In genomic region chr15:64703632-64703959, GRCh38 we compare ENCODE assay signal across 8 cellular contexts.
DNase-seq lines count a peak whose midpoint lies in the region; ATAC-seq, FAIRE-seq and TF ChIP-seq lines count a peak whose summit lies in the region.

No MANE protein-coding gene starts in this region.

- H3K4me3 ChIP-seq in DND-41 (ENCODE audit: low read depth in 1 of 2, low read length in 2 of 2) (peak overlapping the region; percentile 73 to 79; a peak in 3 of 4 replicates), LNCaP clone FGC (ENCODE audit: low read depth, low read length) (peak overlapping the region; percentile 91)

- no peak; the same call in 2 of the 3 replicates for ATAC-seq in DND-41 (ENCODE audit: insufficient read depth, low read depth)
- no peak for ATAC-seq in naive B cell (ENCODE audit: low read depth in 2 of 2)
- ATAC-seq in HG03095 (IDR thresholded peaks at IDR 0.05; ENCODE audit: unreplicated experiment), result no peak
- ATAC-seq in GM18868 (IDR thresholded peaks at IDR 0.05; ENCODE audit: unreplicated experiment), result no peak

- DNase-seq in DND-41 (no peak), LNCaP clone FGC (ENCODE audit: low read depth) (no peak), cerebellum (ENCODE audit: low spot score) (peak; percentile 42), naive B cell (no peak), H54 (ENCODE audit: insufficient read length, low spot score) (no peak)
- DNase-seq in effector CD8-positive, alpha-beta T cell (lab: John Stamatoyannopoulos, UW), result no peak

- no peak for FAIRE-seq in H54 (lab: Jason Lieb, UNC)

- H3K27ac Mint-ChIP-seq in naive B cell, result peak overlapping the region; percentile 23 to 94 (median 91)

- H3K36me3 ChIP-seq in DND-41 (ENCODE audit: insufficient read depth, low read length), result peaks cover 9% of the 10 kb centered on the region; the same call in 1 of the 2 replicates

- peak overlapping the region; percentile 81 for H3K9ac ChIP-seq in DND-41 (ENCODE audit: low read depth, low read length)

- H3K4me1 Mint-ChIP-seq in naive B cell, result peaks cover 42 to 50% (median 48%) of the 10 kb centered on the region in 3 donors

- no peaks in the 10 kb centered on the region for H3K27me3 Mint-ChIP-seq in naive B cell

- H4K20me1 ChIP-seq in DND-41 (ENCODE audit: insufficient read depth, low read length), result peaks cover 14% of the 10 kb centered on the region

- peaks cover 43% of the 10 kb centered on the region for H3K4me1 ChIP-seq in DND-41 (ENCODE audit: insufficient read depth, low read length)

- TF ChIP-seq CTCF in DND-41 (IDR thresholded peaks at IDR 0.05; ENCODE audit: borderline replicate concordance, extremely low read depth, low read length, poor library complexity, severe bottlenecking) (no peak), LNCaP clone FGC (IDR thresholded peaks at IDR 0.05; ENCODE audit: control insufficient read depth, extremely low read depth, insufficient read depth) (no peak)

- peak overlapping the region; percentile 82 to 95 (median 93) for H3K4me3 Mint-ChIP-seq in naive B cell

- peaks cover 0 to 10% of the 10 kb centered on the region in 2 donors for H3K36me3 Mint-ChIP-seq in naive B cell

- H3K9me3 Mint-ChIP-seq in naive B cell, result no peaks in the 10 kb centered on the region

- peaks cover 44% of the 10 kb centered on the region for H3K79me2 ChIP-seq in DND-41 (ENCODE audit: insufficient read depth, low read length)

- peak overlapping the region; percentile 65 for H3K4me2 ChIP-seq in DND-41 (ENCODE audit: insufficient read depth, low read length)

- no peak for TF ChIP-seq POLR2A in H54 (IDR thresholded peaks at IDR 0.05; ENCODE audit: low read depth, low read length)

- H3K9me3 ChIP-seq in DND-41 (ENCODE audit: insufficient read depth, low read length, severe bottlenecking), result no peaks in the 10 kb centered on the region

- H3K27ac ChIP-seq in DND-41 (ENCODE audit: low read length), result peak overlapping the region; percentile 79

- H2AFZ ChIP-seq in DND-41 (ENCODE audit: low read depth, low read length), result peak overlapping the region; percentile 79

- no peaks in the 10 kb centered on the region for H3K27me3 ChIP-seq in DND-41 (ENCODE audit: insufficient read depth, low read length, poor library complexity)
